In genomic region chr1:36339615-36340014, GRCh38 we compare ENCODE assay signal across 23 cellular contexts. TPM values are rescaled to one million over a fixed set of nuclear protein-coding genes. Genes with fewer than 3 reads are reported as not detected.
DNase-seq lines count a peak whose midpoint lies in the region; TF ChIP-seq lines count a peak whose summit lies in the region.
"Had no signal": no experiment of that assay in that cellular context is flagged by ENCODE, and none has a peak within 500 bp of the region (broad histone marks: within the 10 kb centered on the region; RNA-seq: fewer than 3 reads in every experiment).

No MANE protein-coding gene starts in this region.

- peaks cover 20% of the 10 kb centered on the region for H3K36me3 Mint-ChIP-seq in activated CD4-positive, alpha-beta memory T cell treated with anti-CD3 and anti-CD28 coated beads, Interleukin-2, amount 10 ng/mL, durations not matched to agents 7 days and 5 days (ENCODE audit: low read depth)
- peaks cover 19% of the 10 kb centered on the region for H3K36me3 Mint-ChIP-seq in activated CD4-positive, alpha-beta memory T cell treated with anti-CD3 and anti-CD28 coated beads for 36 hours
- peaks cover 67% of the 10 kb centered on the region for H3K36me3 Mint-ChIP-seq in dendritic cell treated with granulocyte-macrophage colony-stimulating factor and Interleukin-4, amounts not matched to agents 40 ng/mL and 50 ng/mL, for 4 days (ENCODE audit: low read depth)
- H3K36me3 Mint-ChIP-seq in neural crest cell (ENCODE audit: low read depth): no peaks in the 10 kb centered on the region

- H3K4me1 Mint-ChIP-seq in activated CD4-positive, alpha-beta memory T cell treated with anti-CD3 and anti-CD28 coated beads, Interleukin-2, amount 10 ng/mL, durations not matched to agents 7 days and 5 days: peaks cover 23% of the 10 kb centered on the region
- H3K4me1 Mint-ChIP-seq in activated CD4-positive, alpha-beta memory T cell treated with anti-CD3 and anti-CD28 coated beads for 36 hours (ENCODE audit: low read depth): peaks cover 16% of the 10 kb centered on the region
- H3K4me1 Mint-ChIP-seq in dendritic cell treated with granulocyte-macrophage colony-stimulating factor and Interleukin-4, amounts not matched to agents 40 ng/mL and 50 ng/mL, for 4 days (ENCODE audit: low read depth): peaks cover 51% of the 10 kb centered on the region
- H3K4me1 Mint-ChIP-seq in neural crest cell: peaks cover 16% of the 10 kb centered on the region

- POLR2A ChIA-PET in activated CD4-positive, alpha-beta memory T cell treated with anti-CD3 and anti-CD28 coated beads, Interleukin-2, amount 10 ng/mL, durations not matched to agents 7 days and 5 days (lab: Charles Lee): no interaction called here
- POLR2A ChIA-PET in activated CD4-positive, alpha-beta memory T cell treated with anti-CD3 and anti-CD28 coated beads for 36 hours (lab: Charles Lee): no interaction called here

- H3K4me3 Mint-ChIP-seq in activated CD4-positive, alpha-beta memory T cell treated with anti-CD3 and anti-CD28 coated beads, Interleukin-2, amount 10 ng/mL, durations not matched to agents 7 days and 5 days: no peak overlapping the region
- no peak overlapping the region for H3K4me3 Mint-ChIP-seq in activated CD4-positive, alpha-beta memory T cell treated with anti-CD3 and anti-CD28 coated beads for 36 hours
- no peak overlapping the region for H3K4me3 Mint-ChIP-seq in dendritic cell treated with granulocyte-macrophage colony-stimulating factor and Interleukin-4, amounts not matched to agents 40 ng/mL and 50 ng/mL, for 4 days
- no peak overlapping the region for H3K4me3 Mint-ChIP-seq in neural crest cell
- H3K4me3 Mint-ChIP-seq: memory B cell; stimulated activated naive CD8-positive, alpha-beta T cell treated with anti-CD3 and anti-CD28 coated beads, Interleukin-15, amount 100 ng/mL, for 72 hours; type B pancreatic cell had no signal

- CTCF ChIA-PET in activated CD4-positive, alpha-beta memory T cell treated with anti-CD3 and anti-CD28 coated beads, Interleukin-2, amount 10 ng/mL, durations not matched to agents 7 days and 5 days (lab: Charles Lee): no interaction called here
- CTCF ChIA-PET in activated CD4-positive, alpha-beta memory T cell treated with anti-CD3 and anti-CD28 coated beads for 36 hours (lab: Charles Lee): interaction anchor here (1.5 to 2.0 kb wide), 2 partner anchors 72 to 82 kb away, joined by 4 to 5 read pairs; no protein-coding TSS in a partner anchor

- no peaks in the 10 kb centered on the region for H3K9me3 Mint-ChIP-seq in activated CD4-positive, alpha-beta memory T cell treated with anti-CD3 and anti-CD28 coated beads, Interleukin-2, amount 10 ng/mL, durations not matched to agents 7 days and 5 days
- H3K9me3 Mint-ChIP-seq in activated CD4-positive, alpha-beta memory T cell treated with anti-CD3 and anti-CD28 coated beads for 36 hours: no peaks in the 10 kb centered on the region
- no peaks in the 10 kb centered on the region for H3K9me3 Mint-ChIP-seq in dendritic cell treated with granulocyte-macrophage colony-stimulating factor and Interleukin-4, amounts not matched to agents 40 ng/mL and 50 ng/mL, for 4 days
- H3K9me3 Mint-ChIP-seq in neural crest cell: no peaks in the 10 kb centered on the region
- H3K9me3 Mint-ChIP-seq: memory B cell; stimulated activated naive CD8-positive, alpha-beta T cell treated with anti-CD3 and anti-CD28 coated beads, Interleukin-15, amount 100 ng/mL, for 72 hours; type B pancreatic cell had no signal

- no peaks in the 10 kb centered on the region for H3K27me3 Mint-ChIP-seq in activated CD4-positive, alpha-beta memory T cell treated with anti-CD3 and anti-CD28 coated beads, Interleukin-2, amount 10 ng/mL, durations not matched to agents 7 days and 5 days
- H3K27me3 Mint-ChIP-seq in activated CD4-positive, alpha-beta memory T cell treated with anti-CD3 and anti-CD28 coated beads for 36 hours: no peaks in the 10 kb centered on the region
- H3K27me3 Mint-ChIP-seq in dendritic cell treated with granulocyte-macrophage colony-stimulating factor and Interleukin-4, amounts not matched to agents 40 ng/mL and 50 ng/mL, for 4 days: no peaks in the 10 kb centered on the region
- H3K27me3 Mint-ChIP-seq in neural crest cell (ENCODE audit: low read depth): no peaks in the 10 kb centered on the region
- H3K27me3 Mint-ChIP-seq: memory B cell; stimulated activated naive CD8-positive, alpha-beta T cell treated with anti-CD3 and anti-CD28 coated beads, Interleukin-15, amount 100 ng/mL, for 72 hours; type B pancreatic cell had no signal

- DNase-seq in activated CD4-positive, alpha-beta memory T cell treated with anti-CD3 and anti-CD28 coated beads, Interleukin-2, amount 10 ng/mL, durations not matched to agents 7 days and 5 days: no peak
- DNase-seq in activated CD4-positive, alpha-beta memory T cell treated with anti-CD3 and anti-CD28 coated beads for 36 hours: no peak
- DNase-seq in neural crest cell (ENCODE audit: low read depth, low spot score): no peak
- no peak for DNase-seq in SKM-1 treated with dmso at 0.1 percent for 144 hours (lab: John Stamatoyannopoulos, UW; ENCODE audit: unreplicated experiment)
- no peak for DNase-seq in SK-N-DZ (ENCODE audit: low spot score)
- DNase-seq: 8988T; activated CD4-positive, alpha-beta T cell treated with anti-CD3 and anti-CD28 coated beads, Interleukin-2, amount 50 U/mL, for 1 hour; activated effector memory CD4-positive, alpha-beta T cell treated with anti-CD3 and anti-CD28 coated beads, Interleukin-2, amount 50 U/mL, for 16 hours; activated T-cell treated with anti-CD3 and anti-CD28 coated beads for 4 hours; AML-193; brain microvascular endothelial cell; colonic mucosa; DND-41; HCEC 1CT; IMR-90; NCI-H1417 treated with DMSO at 0.1 percent for 48 hours; NCI-H524 treated with DMSO at 0.1 percent for 48 hours; ovary; stimulated activated naive CD8-positive, alpha-beta T cell treated with anti-CD3 and anti-CD28 coated beads, Interleukin-15, amount 100 ng/mL, for 72 hours; WERI-Rb-1 had no signal

- intact Hi-C loops in activated CD4-positive, alpha-beta memory T cell treated with anti-CD3 and anti-CD28 coated beads for 36 hours (cut with micrococcal nuclease): no loop called here
- intact Hi-C loops in dendritic cell treated with granulocyte-macrophage colony-stimulating factor and Interleukin-4, amounts not matched to agents 40 ng/mL and 50 ng/mL, for 4 days (cut with micrococcal nuclease): no loop called here

- peak overlapping the region; percentile 65 for H3K27ac Mint-ChIP-seq in activated CD4-positive, alpha-beta memory T cell treated with anti-CD3 and anti-CD28 coated beads, Interleukin-2, amount 10 ng/mL, durations not matched to agents 7 days and 5 days
- H3K27ac Mint-ChIP-seq in activated CD4-positive, alpha-beta memory T cell treated with anti-CD3 and anti-CD28 coated beads for 36 hours: no peak overlapping the region
- peak overlapping the region; percentile 53 for H3K27ac Mint-ChIP-seq in dendritic cell treated with granulocyte-macrophage colony-stimulating factor and Interleukin-4, amounts not matched to agents 40 ng/mL and 50 ng/mL, for 4 days
- peak overlapping the region; percentile 43 for H3K27ac Mint-ChIP-seq in neural crest cell (ENCODE audit: unreplicated experiment)
- H3K27ac Mint-ChIP-seq: memory B cell; stimulated activated naive CD8-positive, alpha-beta T cell treated with anti-CD3 and anti-CD28 coated beads, Interleukin-15, amount 100 ng/mL, for 72 hours; type B pancreatic cell had no signal

- TF ChIP-seq CTCF in neural crest cell (conservative IDR thresholded peaks at IDR 0.05): no peak

RNA-seq across cellular contexts. Expression of gene EVA1B, which starts 16.2 kb away (rescaled TPM):
- total RNA-seq in activated CD4-positive, alpha-beta memory T cell treated with anti-CD3 and anti-CD28 coated beads, Interleukin-2, amount 10 ng/mL, durations not matched to agents 7 days and 5 days: 10 to 100 TPM; 25.5 to 28.7 TPM
- 10 to 100 TPM; 11.6 to 12.8 TPM for total RNA-seq in activated CD4-positive, alpha-beta memory T cell treated with anti-CD3 and anti-CD28 coated beads for 36 hours
- 24.8 and 28.5 TPM in 2 replicates for total RNA-seq in neural crest cell
- 9.2 and 13.8 TPM in 2 replicates for polyA plus RNA-seq in SK-N-DZ (2014; cell fraction: cytosol; rRNA removed)
- 8.5 and 10.5 TPM in 2 replicates for polyA plus RNA-seq in SK-N-DZ (2014; cell fraction: nucleus; rRNA removed)

RNA-seq across cellular contexts. Expression of gene SH3D21, which starts 33.4 kb away (rescaled TPM):
- total RNA-seq in activated CD4-positive, alpha-beta memory T cell treated with anti-CD3 and anti-CD28 coated beads, Interleukin-2, amount 10 ng/mL, durations not matched to agents 7 days and 5 days: 10 to 100 TPM; 18.9 to 19.3 TPM
- total RNA-seq in activated CD4-positive, alpha-beta memory T cell treated with anti-CD3 and anti-CD28 coated beads for 36 hours: 10 to 100 TPM; 16.9 to 18.1 TPM
- total RNA-seq in neural crest cell: 5.4 and 5.9 TPM in 2 replicates
- polyA plus RNA-seq in SK-N-DZ (2014; cell fraction: cytosol; rRNA removed): 0.46 and 0.89 TPM in 2 replicates
- polyA plus RNA-seq in SK-N-DZ (2014; cell fraction: nucleus; rRNA removed): 8.7 and 13.3 TPM in 2 replicates

RNA-seq across cellular contexts. Expression of gene STK40, which starts 46.1 kb away (rescaled TPM):
- 10 to 100 TPM; 75.2 to 76.8 TPM for total RNA-seq in activated CD4-positive, alpha-beta memory T cell treated with anti-CD3 and anti-CD28 coated beads, Interleukin-2, amount 10 ng/mL, durations not matched to agents 7 days and 5 days
- total RNA-seq in activated CD4-positive, alpha-beta memory T cell treated with anti-CD3 and anti-CD28 coated beads for 36 hours: 10 to 100 TPM; 57.3 to 57.4 TPM
- 77.5 and 80.1 TPM in 2 replicates for total RNA-seq in neural crest cell
- polyA plus RNA-seq in SK-N-DZ (2014; cell fraction: cytosol; rRNA removed): 10.9 and 14.0 TPM in 2 replicates
- polyA plus RNA-seq in SK-N-DZ (2014; cell fraction: nucleus; rRNA removed): 7.0 and 8.6 TPM in 2 replicates

RNA-seq across cellular contexts. Expression of gene LSM10, which starts 58.1 kb away (rescaled TPM):
- 10 to 100 TPM; 41.4 TPM for total RNA-seq in activated CD4-positive, alpha-beta memory T cell treated with anti-CD3 and anti-CD28 coated beads, Interleukin-2, amount 10 ng/mL, durations not matched to agents 7 days and 5 days
- 10 to 100 TPM; 46.0 to 47.0 TPM for total RNA-seq in activated CD4-positive, alpha-beta memory T cell treated with anti-CD3 and anti-CD28 coated beads for 36 hours
- 48.1 and 48.4 TPM in 2 replicates for total RNA-seq in neural crest cell
- polyA plus RNA-seq in SK-N-DZ (2014; cell fraction: cytosol; rRNA removed): 3.0 and 7.0 TPM in 2 replicates
- polyA plus RNA-seq in SK-N-DZ (2014; cell fraction: nucleus; rRNA removed): 0.71 and 7.9 TPM in 2 replicates
